ENCODE assay signal across 9 cellular contexts in the genomic region with DNA sequence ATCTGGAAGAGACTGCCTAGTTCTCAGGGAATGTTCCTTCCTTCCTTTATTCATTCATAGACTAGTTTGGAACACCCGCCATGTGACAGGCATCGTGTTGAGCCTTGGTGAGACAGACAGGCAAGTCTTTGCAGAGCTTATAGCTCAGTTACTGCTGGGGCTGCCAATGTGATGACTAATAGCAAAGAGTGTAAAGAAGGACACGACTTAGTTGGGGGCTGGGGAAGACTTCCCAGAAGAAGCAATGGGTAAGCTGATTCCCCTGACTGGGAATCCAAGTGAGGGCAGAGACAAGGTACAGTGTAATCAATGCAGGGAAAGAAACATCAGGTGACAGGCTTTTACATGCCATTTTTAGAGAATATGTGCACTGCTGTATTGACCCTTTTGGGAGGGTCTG. TPM values are rescaled to one million over a fixed set of nuclear protein-coding genes. Genes with fewer than 3 reads are reported as not detected.
A peak's percentile ranks its signal among the peaks of the same experiment; 100 is the strongest.
DNase-seq lines count a peak whose midpoint lies in the region; ATAC-seq, FAIRE-seq and TF ChIP-seq lines count a peak whose summit lies in the region.
"Had no signal": no experiment of that assay in that cellular context is flagged by ENCODE, and none has a peak within 500 bp of the region (broad histone marks: within the 10 kb centered on the region; RNA-seq: fewer than 3 reads in every experiment).

No MANE protein-coding gene starts in this region.

- no peaks in the 10 kb centered on the region for H3F3A ChIP-seq in Loucy (ENCODE audit: low read depth)

- H3K9me3 Mint-ChIP-seq in Calu3 (ENCODE audit: low read depth, unreplicated experiment) = no peaks in the 10 kb centered on the region
- no peaks in the 10 kb centered on the region for H3K9me3 Mint-ChIP-seq in astrocyte (ENCODE audit: unreplicated experiment)

- H3K4me3 Mint-ChIP-seq in Calu3 (ENCODE audit: low read depth, unreplicated experiment) (no peak overlapping the region), astrocyte (ENCODE audit: unreplicated experiment) (no peak overlapping the region)

- H3K36me3 Mint-ChIP-seq in Calu3 (ENCODE audit: insufficient read depth, unreplicated experiment) = peaks cover 4% of the 10 kb centered on the region
- H3K36me3 Mint-ChIP-seq in astrocyte (ENCODE audit: low read depth, unreplicated experiment) = no peaks in the 10 kb centered on the region

- H2BK15ac ChIP-seq in mesendoderm (replicated peaks; ENCODE audit: low read depth) = no peak overlapping the region

- peaks cover 21% of the 10 kb centered on the region for H3K4me1 Mint-ChIP-seq in Calu3 (ENCODE audit: low read depth, unreplicated experiment)
- H3K4me1 Mint-ChIP-seq in astrocyte (ENCODE audit: low read depth, unreplicated experiment) = peaks cover 29% of the 10 kb centered on the region

- H3K56ac ChIP-seq in mesendoderm (ENCODE audit: low read length) = no peak overlapping the region

- no peaks in the 10 kb centered on the region for H4K20me1 ChIP-seq in Loucy (ENCODE audit: insufficient read depth, low read length, poor library complexity, severe bottlenecking)
- H4K20me1 ChIP-seq in astrocyte (ENCODE audit: insufficient read depth, low read length) = no peaks in the 10 kb centered on the region

- H3K9me3 ChIP-seq in Loucy (ENCODE audit: insufficient read depth, low read depth, low read length) (no peaks in the 10 kb centered on the region), astrocyte (ENCODE audit: insufficient read depth, low read depth, low read length) (no peaks in the 10 kb centered on the region)
- H3K9me3 ChIP-seq: thyroid gland had no signal

- H3K27me3 ChIP-seq in Loucy (ENCODE audit: insufficient read depth, low read length, poor library complexity, severe bottlenecking) = no peaks in the 10 kb centered on the region
- peaks cover 3% of the 10 kb centered on the region for H3K27me3 ChIP-seq in astrocyte (ENCODE audit: insufficient read depth, low read length)
- no peaks in the 10 kb centered on the region for H3K27me3 ChIP-seq in mesendoderm (ENCODE audit: insufficient read depth, low read length, poor library complexity)
- H3K27me3 ChIP-seq: thyroid gland had no signal

- peaks cover 32% of the 10 kb centered on the region for H3K27me3 Mint-ChIP-seq in Calu3 (ENCODE audit: unreplicated experiment)
- H3K27me3 Mint-ChIP-seq in astrocyte (ENCODE audit: low read depth, unreplicated experiment) = peaks cover 12% of the 10 kb centered on the region

- peak overlapping the region; percentile 62 for H3K4me2 ChIP-seq in Loucy (ENCODE audit: low read depth, low read length, poor library complexity, severe bottlenecking)
- H3K4me2 ChIP-seq in astrocyte (ENCODE audit: low read length) = peak overlapping the region; percentile 61
- no peak overlapping the region for H3K4me2 ChIP-seq in mesendoderm (ENCODE audit: low read length)

- H3K18ac ChIP-seq in mesendoderm (ENCODE audit: low read length) = no peak overlapping the region

- no peak overlapping the region for H3K27ac ChIP-seq in astrocyte (ENCODE audit: low read depth, low read length)
- H3K27ac ChIP-seq in mesendoderm (ENCODE audit: low read depth, low read length) = no peak overlapping the region
- H3K27ac ChIP-seq: thyroid gland had no signal

- FAIRE-seq in astrocyte (lab: Jason Lieb, UNC) = no peak

- H3K4ac ChIP-seq in mesendoderm (ENCODE audit: low read depth, low read length) = no peak overlapping the region

- CTCF ChIA-PET in Calu3 (lab: Charles Lee) = interaction anchor here (0.7 to 0.8 kb wide), 3 partner anchors 39 to 742 kb away, joined by 3 read pairs; no protein-coding TSS in a partner anchor

- H2BK120ac ChIP-seq in mesendoderm (ENCODE audit: low read depth, low read length) = no peak overlapping the region

- intact Hi-C loops in Calu3 (cut with micrococcal nuclease; ENCODE audit: unreplicated experiment) = no loop called here

- no peak overlapping the region for H3K4me3 ChIP-seq in Loucy (ENCODE audit: low read length, poor library complexity, severe bottlenecking)
- H3K4me3 ChIP-seq in astrocyte (ENCODE audit: insufficient read depth, low read depth, low read length) = no peak overlapping the region
- no peak overlapping the region for H3K4me3 ChIP-seq in mesendoderm (ENCODE audit: low read length)
- H3K4me3 ChIP-seq: thyroid gland had no signal

- H4K8ac ChIP-seq in mesendoderm (ENCODE audit: low read depth, low read length) = no peak overlapping the region

- H4K5ac ChIP-seq in mesendoderm (ENCODE audit: low read length) = no peak overlapping the region

- H2BK5ac ChIP-seq in mesendoderm (ENCODE audit: low read length) = no peak overlapping the region

- H2AFZ ChIP-seq in Loucy (ENCODE audit: low read length) = no peak overlapping the region
- H2AFZ ChIP-seq in astrocyte (ENCODE audit: low read depth, low read length) = peak overlapping the region; percentile 3

- ATAC-seq in HG03469 (IDR thresholded peaks at IDR 0.05; ENCODE audit: unreplicated experiment) (no peak), GM21576 (IDR thresholded peaks at IDR 0.05; ENCODE audit: unreplicated experiment) (no peak)

- no CpG with 5 or more reads among the region's 3 CpGs for WGBS in mesendoderm (ENCODE audit: extremely low coverage, insufficient coverage, low lambda C conversion rate)

- H3K79me1 ChIP-seq in mesendoderm (ENCODE audit: low read length) = no peaks in the 10 kb centered on the region

- BruUV-seq in Calu3 (replicated peaks; lab: Mats Ljungman, UMichigan) = no TSS peak

- H3K23ac ChIP-seq in mesendoderm (ENCODE audit: low read length) = no peak overlapping the region

- no peak overlapping the region for H3K27ac Mint-ChIP-seq in Calu3 (ENCODE audit: unreplicated experiment)
- H3K27ac Mint-ChIP-seq in astrocyte (ENCODE audit: unreplicated experiment) = peak overlapping the region; percentile 20

- H3K79me2 ChIP-seq in Loucy (ENCODE audit: insufficient read depth, low read length) = no peaks in the 10 kb centered on the region
- no peaks in the 10 kb centered on the region for H3K79me2 ChIP-seq in astrocyte (ENCODE audit: insufficient read depth, low read length)
- H3K79me2 ChIP-seq in mesendoderm (ENCODE audit: control insufficient read depth, insufficient read depth, low read length) = no peaks in the 10 kb centered on the region

- H3K4me1 ChIP-seq in Loucy (ENCODE audit: insufficient read depth, low read length, poor library complexity, severe bottlenecking) (peaks cover 88% of the 10 kb centered on the region), astrocyte (ENCODE audit: insufficient read depth, low read length) (peaks cover 5% of the 10 kb centered on the region), mesendoderm (ENCODE audit: control insufficient read depth, low read depth, low read length) (peaks cover 2% of the 10 kb centered on the region)
- H3K4me1 ChIP-seq: thyroid gland had no signal

- H2AK5ac ChIP-seq in mesendoderm (ENCODE audit: low read length) = no peak overlapping the region

- H3K9ac ChIP-seq in Loucy (ENCODE audit: low read depth, low read length, poor library complexity, severe bottlenecking) (peak overlapping the region; percentile 4), astrocyte (ENCODE audit: low read length) (no peak overlapping the region), mesendoderm (ENCODE audit: low read length) (no peak overlapping the region)

- TF ChIP-seq CTCF in Calu3 (IDR thresholded peaks at IDR 0.05; ENCODE audit: unreplicated experiment) (no peak), Loucy (conservative IDR thresholded peaks at IDR 0.05; ENCODE audit: low read length) (no peak), astrocyte (IDR thresholded peaks at IDR 0.05; ENCODE audit: insufficient read depth, low read depth, low read length) (no peak)

- H3K9me2 ChIP-seq in Loucy (replicated peaks; ENCODE audit: low read depth, low read length) = no peaks in the 10 kb centered on the region

- H3K36me3 ChIP-seq in Loucy (ENCODE audit: insufficient read depth, low read length) (no peaks in the 10 kb centered on the region), astrocyte (ENCODE audit: insufficient read depth, low read length) (no peaks in the 10 kb centered on the region), mesendoderm (ENCODE audit: control insufficient read depth, insufficient read depth, low read length) (no peaks in the 10 kb centered on the region)
- H3K36me3 ChIP-seq: thyroid gland had no signal

- peak; percentile 9 for DNase-seq in Calu3
- peak; percentile 86 for DNase-seq in astrocyte (ENCODE audit: low read depth)
- peak; percentile 84 for DNase-seq in mesendoderm
- no peak for DNase-seq in GOT3 (lab: John Stamatoyannopoulos, UW)
- DNase-seq in SIG-M5 treated with dmso at 0.1 percent for 504 hours (lab: John Stamatoyannopoulos, UW; ENCODE audit: unreplicated experiment) = no peak
- DNase-seq: thyroid gland had no signal

RNA-seq across cellular contexts. Expression of a gene that starts 51.2 kb away (rescaled TPM):
- total RNA-seq in Calu3 (2022) (0.28 and 0.44 TPM in 2 replicates), astrocyte (0.70 and 0.77 TPM in 2 replicates)
- polyA plus RNA-seq in mesendoderm (2013, experiment 1 of 2) = 0.18 TPM
- 0.22 TPM for polyA plus RNA-seq in mesendoderm (2013, experiment 2 of 2)

Comparison
In these comparisons a context has a peak if more than half of its experiments do, and no peak if none do; other contexts are left out.
1. DNase-seq: peak in Calu3 (single experiment), astrocyte (single experiment) and mesendoderm (single experiment); none in GOT3 (single experiment) and SIG-M5 treated with dmso at 0.1 percent for 504 hours (single experiment).